ENCODE assay signal across 19 cellular contexts in genomic region chr4:74037076-74037475, GRCh38. TPM values are rescaled to one million over a fixed set of nuclear protein-coding genes. Genes with fewer than 3 reads are reported as not detected.
A peak's percentile ranks its signal among the peaks of the same experiment; 100 is the strongest.
DNase-seq lines count a peak whose midpoint lies in the region; ATAC-seq and TF ChIP-seq lines count a peak whose summit lies in the region.
"Had no signal": no experiment of that assay in that cellular context is flagged by ENCODE, and none has a peak within 500 bp of the region (broad histone marks: within the 10 kb centered on the region; RNA-seq: fewer than 3 reads in every experiment).

No MANE protein-coding gene starts in this region.

- no peak overlapping the region for H3K27ac ChIP-seq in tibial nerve
- H3K27ac ChIP-seq: HL-60 had no signal

- WGBS in tibial nerve, 2 donors = 88 to 93% methylated on average over 2 of the region's 2 CpGs

- peak; percentile 55 for DNase-seq in CMK (ENCODE audit: low read depth)
- DNase-seq in NCI-H82 treated with DMSO at 0.1 percent for 48 hours (lab: John Stamatoyannopoulos, UW; ENCODE audit: unreplicated experiment) = peak; percentile 4
- no peak for DNase-seq in epithelial cell of esophagus (ENCODE audit: low read depth)
- no peak for DNase-seq in naive B cell
- DNase-seq in tibial nerve (ENCODE audit: low spot score in 2 of 2) = no peak
- DNase-seq: activated naive CD4-positive, alpha-beta T cell treated with anti-CD3 and anti-CD28 coated beads, Interleukin-2, amount 10 ng/mL, durations not matched to agents 7 days and 5 days; AML-193; cortex of kidney; gastrocnemius medialis; left lung; RPMI8226; stimulated activated naive B cell treated with anti-CD40 and anti-IgM and Interleukin-4, amounts not matched to agents 10 μg/mL and 1 μg/mL and 100 μg/mL, for 72 hours; T-helper 9 cell had no signal

- no peak overlapping the region for H3K27ac Mint-ChIP-seq in naive B cell
- H3K27ac Mint-ChIP-seq: activated naive CD4-positive, alpha-beta T cell treated with anti-CD3 and anti-CD28 coated beads, Interleukin-2, amount 10 ng/mL, durations not matched to agents 7 days and 5 days; stimulated activated naive B cell treated with anti-CD40 and anti-IgM and Interleukin-4, amounts not matched to agents 10 μg/mL and 1 μg/mL and 100 μg/mL, for 72 hours had no signal

- no peak for TF ChIP-seq CTCF in epithelial cell of esophagus (IDR thresholded peaks at IDR 0.05; ENCODE audit: insufficient read depth, low read depth, low read length, missing control alignments)
- no peak for TF ChIP-seq CTCF in tibial nerve (IDR thresholded peaks at IDR 0.05)

- no peaks in the 10 kb centered on the region for H3K27me3 ChIP-seq in tibial nerve
- H3K27me3 ChIP-seq: left lung had no signal

- H3K4me3 Mint-ChIP-seq in naive B cell = peak overlapping the region in 5 of 8 donors; percentile 78 to 93 (median 85)

- peaks cover 0 to 9% (median 3%) of the 10 kb centered on the region in 4 donors for H3K4me1 ChIP-seq in tibial nerve
- H3K4me1 ChIP-seq: gastrocnemius medialis had no signal

- H3K9me3 Mint-ChIP-seq in naive B cell = peaks cover 0 to 3% (median 0%) of the 10 kb centered on the region in 7 donors
- H3K9me3 Mint-ChIP-seq: activated naive CD4-positive, alpha-beta T cell treated with anti-CD3 and anti-CD28 coated beads, Interleukin-2, amount 10 ng/mL, durations not matched to agents 7 days and 5 days; stimulated activated naive B cell treated with anti-CD40 and anti-IgM and Interleukin-4, amounts not matched to agents 10 μg/mL and 1 μg/mL and 100 μg/mL, for 72 hours had no signal

- H3K36me3 ChIP-seq in tibial nerve = no peaks in the 10 kb centered on the region
- H3K36me3 ChIP-seq: gastrocnemius medialis, left lung had no signal

- no peaks in the 10 kb centered on the region for H3K36me3 Mint-ChIP-seq in naive B cell
- H3K36me3 Mint-ChIP-seq: activated naive CD4-positive, alpha-beta T cell treated with anti-CD3 and anti-CD28 coated beads, Interleukin-2, amount 10 ng/mL, durations not matched to agents 7 days and 5 days; stimulated activated naive B cell treated with anti-CD40 and anti-IgM and Interleukin-4, amounts not matched to agents 10 μg/mL and 1 μg/mL and 100 μg/mL, for 72 hours had no signal

- peaks cover 36 to 56% (median 46%) of the 10 kb centered on the region in 3 donors for H3K27me3 Mint-ChIP-seq in naive B cell

- peaks cover 11 to 22% (median 21%) of the 10 kb centered on the region in 3 donors for H3K4me1 Mint-ChIP-seq in naive B cell

- no peaks in the 10 kb centered on the region for H3K9me3 ChIP-seq in tibial nerve
- H3K9me3 ChIP-seq: gastrocnemius medialis, left lung had no signal

- H3K4me3 ChIP-seq in epithelial cell of esophagus (ENCODE audit: low read length) (peak overlapping the region; percentile 3), tibial nerve (no peak overlapping the region)

- no peak for TF ChIP-seq EP300 in tibial nerve (IDR thresholded peaks at IDR 0.05)

- no peak for TF ChIP-seq POLR2A in tibial nerve (IDR thresholded peaks at IDR 0.05)

- ATAC-seq in naive B cell (ENCODE audit: low read depth in 2 of 2) (peak in 1 of 2 donors; percentile 31), HG03439 (IDR thresholded peaks at IDR 0.05; ENCODE audit: unreplicated experiment) (no peak), GM21381 (IDR thresholded peaks at IDR 0.05; ENCODE audit: unreplicated experiment) (no peak), HG03521 (IDR thresholded peaks at IDR 0.05; ENCODE audit: unreplicated experiment) (no peak)
- ATAC-seq: gastrocnemius medialis; left lung; stimulated activated naive B cell treated with anti-CD40 and anti-IgM and Interleukin-4, amounts not matched to agents 10 μg/mL and 1 μg/mL and 100 μg/mL, for 72 hours had no signal

RNA-seq across cellular contexts. Expression of gene CXCL3, which starts 1.4 kb away (rescaled TPM):
- polyA plus RNA-seq in naive B cell (ENCODE audit: low read depth in 6 of 6) = not detected
- 1 to 10 TPM in 1 of 4 donors, not detected in 3; 1.5 TPM for total RNA-seq in tibial nerve
- total RNA-seq: activated CD8-positive, alpha-beta memory T cell treated with anti-CD3 and anti-CD28 coated beads for 36 hours had no signal

RNA-seq across cellular contexts. Expression of gene CXCL5, which starts 38.6 kb away (rescaled TPM):
- polyA plus RNA-seq in naive B cell (ENCODE audit: low read depth in 6 of 6) = under 1 TPM in 5 of 6 donors, not detected in 1; 0.21 to 0.53 (median 0.35) TPM
- under 1 TPM in 1 of 4 donors, not detected in 3; 0.22 TPM for total RNA-seq in tibial nerve
- total RNA-seq: activated CD8-positive, alpha-beta memory T cell treated with anti-CD3 and anti-CD28 coated beads for 36 hours had no signal

RNA-seq across cellular contexts. Expression of gene PPBP, which starts 49.1 kb away (rescaled TPM):
- 100 to 1,000 TPM in 1 of 6 donors, 10 to 100 TPM in 5; 32.9 to 154 (median 84.7) TPM for polyA plus RNA-seq in naive B cell (ENCODE audit: low read depth in 6 of 6)
- 1 to 10 TPM in 2 of 4 donors, not detected in 2; 1.7 to 6.0 TPM for total RNA-seq in tibial nerve
- total RNA-seq: activated CD8-positive, alpha-beta memory T cell treated with anti-CD3 and anti-CD28 coated beads for 36 hours; gastrocnemius medialis; NCI-H460 had no signal

RNA-seq across cellular contexts. Expression of gene PF4, which starts 55.2 kb away (rescaled TPM):
- 10 to 100 TPM; 10.2 to 78.8 (median 34.5) TPM for polyA plus RNA-seq in naive B cell (ENCODE audit: low read depth in 6 of 6)
- 1 to 10 TPM in 1 of 4 donors, not detected in 3; 5.4 TPM for total RNA-seq in tibial nerve
- total RNA-seq: activated CD8-positive, alpha-beta memory T cell treated with anti-CD3 and anti-CD28 coated beads for 36 hours; gastrocnemius medialis; NCI-H460 had no signal

Comparison
In these comparisons a context has a peak if more than half of its experiments do, and no peak if none do; other contexts are left out.
1. DNase-seq: peak in CMK (single experiment) and NCI-H82 treated with DMSO at 0.1 percent for 48 hours (single experiment); none in epithelial cell of esophagus (single experiment), naive B cell (single experiment) and tibial nerve (0 of 2).